Comparison of ENCODE assay signal across 25 cellular contexts in the genomic region with DNA sequence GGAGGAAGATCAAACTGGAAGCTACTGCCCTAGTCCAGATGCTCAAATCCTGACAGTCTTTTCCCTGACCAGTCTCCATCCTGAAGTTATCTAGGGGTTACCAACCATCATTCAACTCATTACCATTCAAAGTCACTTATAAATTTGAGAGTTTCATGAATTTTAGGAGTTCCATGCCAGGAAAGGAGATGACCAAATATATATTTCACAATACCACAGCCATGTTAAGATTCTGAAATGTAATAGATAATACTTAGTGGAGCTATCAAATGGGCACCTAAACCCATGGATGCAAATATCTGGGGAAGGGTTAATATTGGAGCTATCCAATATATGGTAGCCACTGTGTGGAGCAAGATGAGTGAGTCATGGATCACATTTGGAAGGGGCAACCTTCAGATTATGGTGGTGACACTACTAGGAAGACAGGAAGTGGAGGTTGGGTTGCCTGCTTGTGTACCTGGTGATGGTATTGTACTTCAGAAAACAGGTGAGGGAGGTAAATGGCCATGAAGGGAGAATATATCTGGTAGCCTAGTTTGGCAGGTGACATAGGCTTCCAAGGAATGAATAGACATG.
"Had no signal": no experiment of that assay in that cellular context is flagged by ENCODE, and none has a peak within 500 bp of the region (broad histone marks: within the 10 kb centered on the region; RNA-seq: fewer than 3 reads in every experiment).

No MANE protein-coding gene starts in this region.

- H2AFZ ChIP-seq: parathyroid adenoma had no signal

- H3K27me3 ChIP-seq: brain microvascular endothelial cell, colonic mucosa, dorsolateral prefrontal cortex, esophagus muscularis mucosa, gastrocnemius medialis, spleen, upper lobe of right lung had no signal

- H3K27ac Mint-ChIP-seq: effector memory CD8-positive, alpha-beta T cell; nephron; T-helper 2 cell treated with Interferon-gamma antibody and Interleukin-4, amounts not matched to agents 5 μg/mL and 100 μg/mL, for 36 hours had no signal

- H3K9me3 ChIP-seq: colonic mucosa, gastrocnemius medialis had no signal

- H3K36me3 ChIP-seq: colonic mucosa, upper lobe of right lung had no signal

- DNase-seq: activated CD4-positive, CD25-positive, alpha-beta regulatory T cell treated with anti-CD3 and anti-CD28 coated beads, Interleukin-2, amount 50 U/mL, for 72 hours; activated CD8-positive, alpha-beta memory T cell treated with anti-CD3 and anti-CD28 coated beads, Interleukin-2, amount 50 U/mL, for 48 hours; activated naive CD4-positive, alpha-beta T cell treated with Interleukin-2 at 50 U/mL for 16 hours; activated T-cell treated with anti-CD3 and anti-CD28 coated beads, Interleukin-2, amount 50 U/mL, for 4 hours; aorta; brain microvascular endothelial cell; central memory CD4-positive, alpha-beta T cell; colonic mucosa; dorsolateral prefrontal cortex; effector memory CD8-positive, alpha-beta T cell; gastrocnemius medialis; head of caudate nucleus; hypothalamus; left ventricle myocardium superior; nucleus accumbens; spleen; stimulated activated CD4-positive, alpha-beta T cell treated with anti-CD3 and anti-CD28 coated beads, Interleukin-4, amount 100 ng/mL, for 1 hour; stimulated activated naive CD4-positive, alpha-beta T cell treated with Interleukin-2 at 50 U/mL for 16 hours; upper lobe of right lung; WERI-Rb-1 had no signal

- H3K4me3 Mint-ChIP-seq: activated T-cell treated with anti-CD3 and anti-CD28 coated beads, Interleukin-2, amount 50 U/mL, for 4 hours; effector memory CD8-positive, alpha-beta T cell; nephron; T-helper 2 cell treated with Interferon-gamma antibody and Interleukin-4, amounts not matched to agents 5 μg/mL and 100 μg/mL, for 36 hours had no signal

- H3K27me3 Mint-ChIP-seq: effector memory CD8-positive, alpha-beta T cell had no signal

- ATAC-seq: activated T-cell treated with anti-CD3 and anti-CD28 coated beads, Interleukin-2, amount 50 U/mL, for 4 hours; effector memory CD8-positive, alpha-beta T cell; left ventricle myocardium superior; SK-N-SH treated with all-trans-retinoic acid at 6 μM for 48 hours; upper lobe of right lung had no signal

- H3K4me1 ChIP-seq: colonic mucosa, esophagus muscularis mucosa, parathyroid adenoma, spleen, upper lobe of right lung had no signal

- H3K9ac ChIP-seq: parathyroid adenoma had no signal

- H3K4me1 Mint-ChIP-seq: nephron had no signal

- H3K27ac ChIP-seq: brain microvascular endothelial cell, colonic mucosa, dorsolateral prefrontal cortex, esophagus muscularis mucosa, parathyroid adenoma, spleen, upper lobe of right lung, WERI-Rb-1 had no signal

- H3K4me3 ChIP-seq: colonic mucosa, dorsolateral prefrontal cortex, esophagus muscularis mucosa, gastrocnemius medialis, spleen, upper lobe of right lung had no signal
